6 cellular contexts compared by ENCODE assay signal in genomic region chr2:6858628-6859027, GRCh38. TPM values are rescaled to one million over a fixed set of nuclear protein-coding genes. Genes with fewer than 3 reads are reported as not detected.
"Had no signal": no experiment of that assay in that cellular context is flagged by ENCODE, and none has a peak within 500 bp of the region (broad histone marks: within the 10 kb centered on the region; RNA-seq: fewer than 3 reads in every experiment).

No MANE protein-coding gene starts in this region.

RNA-seq across cellular contexts. Expression of gene CMPK2, which starts 7.1 kb away (rescaled TPM):
- total RNA-seq: GM23248, HFFc6 had no signal

RNA-seq across cellular contexts. Expression of gene RSAD2, which starts 18.9 kb away (rescaled TPM):
- total RNA-seq: GM23248, H1, H7, H9, HFFc6 had no signal
- polyA plus RNA-seq: GM23248, GM23338, H1 had no signal

RNA-seq across cellular contexts. Expression of gene RNF144A, which starts 58.6 kb away (rescaled TPM):
- total RNA-seq: HFFc6 had no signal
